Comparison of ENCODE assay signal across 19 cellular contexts in genomic region chr21:21290751-21291150, GRCh38.
"Had no signal": no experiment of that assay in that cellular context is flagged by ENCODE, and none has a peak within 500 bp of the region (broad histone marks: within the 10 kb centered on the region; RNA-seq: fewer than 3 reads in every experiment).

No MANE protein-coding gene starts in this region.

- H3K27me3 Mint-ChIP-seq: naive thymus-derived CD4-positive, alpha-beta T cell had no signal

- H3K4me3 Mint-ChIP-seq: naive thymus-derived CD4-positive, alpha-beta T cell; nephron progenitor cell; stimulated activated effector memory CD8-positive, alpha-beta T cell treated with anti-CD3 and anti-CD28 coated beads, Interleukin-12 subunit alpha, Interleukin-12 subunit beta, amount 100 ng/mL, for 72 hours had no signal

- H3K4me3 ChIP-seq: heart left ventricle, psoas muscle, suprapubic skin, thyroid gland, upper lobe of left lung, uterus had no signal

- DNase-seq: effector memory CD4-positive, alpha-beta T cell; heart left ventricle; hippocampal formation; left colon; mammary epithelial cell; naive thymus-derived CD4-positive, alpha-beta T cell; nephron progenitor cell; psoas muscle; retina; stimulated activated CD4-positive, alpha-beta T cell treated with anti-CD3 and anti-CD28 coated beads, Interleukin-2, amount 100 ng/mL, for 24 hours; stimulated activated naive CD8-positive, alpha-beta T cell treated with anti-CD3 and anti-CD28 coated beads, Interleukin-15, Interleukin-2, amounts not matched to agents 100 U/mL and 50 U/mL, for 24 hours; thyroid gland; upper lobe of left lung; uterus had no signal

- H3K4me1 ChIP-seq: heart left ventricle, psoas muscle, suprapubic skin, thyroid gland, upper lobe of left lung, uterus had no signal

- H3K27ac ChIP-seq: heart left ventricle, psoas muscle, suprapubic skin, thyroid gland, upper lobe of left lung, uterus had no signal

- H3K27me3 ChIP-seq: heart left ventricle, suprapubic skin, thyroid gland, upper lobe of left lung, uterus had no signal

- H3K36me3 ChIP-seq: heart left ventricle, suprapubic skin, thyroid gland, upper lobe of left lung, uterus had no signal

- H3K27ac Mint-ChIP-seq: naive thymus-derived CD4-positive, alpha-beta T cell; nephron progenitor cell; stimulated activated effector memory CD8-positive, alpha-beta T cell treated with anti-CD3 and anti-CD28 coated beads, Interleukin-12 subunit alpha, Interleukin-12 subunit beta, amount 100 ng/mL, for 72 hours had no signal

- H3K36me3 Mint-ChIP-seq: naive thymus-derived CD4-positive, alpha-beta T cell; stimulated activated effector memory CD8-positive, alpha-beta T cell treated with anti-CD3 and anti-CD28 coated beads, Interleukin-12 subunit alpha, Interleukin-12 subunit beta, amount 100 ng/mL, for 72 hours had no signal

- H3K4me1 Mint-ChIP-seq: naive thymus-derived CD4-positive, alpha-beta T cell; nephron progenitor cell; stimulated activated effector memory CD8-positive, alpha-beta T cell treated with anti-CD3 and anti-CD28 coated beads, Interleukin-12 subunit alpha, Interleukin-12 subunit beta, amount 100 ng/mL, for 72 hours had no signal

- FAIRE-seq: endometrium had no signal

- H3K9me3 ChIP-seq: heart left ventricle, psoas muscle, suprapubic skin, thyroid gland, upper lobe of left lung, uterus had no signal

- ATAC-seq: esophagus mucosa; heart left ventricle; left colon; naive thymus-derived CD4-positive, alpha-beta T cell; psoas muscle; sciatic nerve; stimulated activated effector memory CD8-positive, alpha-beta T cell treated with anti-CD3 and anti-CD28 coated beads, Interleukin-12 subunit alpha, Interleukin-12 subunit beta, amount 100 ng/mL, for 72 hours; stimulated activated naive CD8-positive, alpha-beta T cell treated with anti-CD3 and anti-CD28 coated beads, Interleukin-15, Interleukin-2, amounts not matched to agents 100 U/mL and 50 U/mL, for 24 hours had no signal
